Comparison of ENCODE assay signal across 11 cellular contexts in the genomic region with DNA sequence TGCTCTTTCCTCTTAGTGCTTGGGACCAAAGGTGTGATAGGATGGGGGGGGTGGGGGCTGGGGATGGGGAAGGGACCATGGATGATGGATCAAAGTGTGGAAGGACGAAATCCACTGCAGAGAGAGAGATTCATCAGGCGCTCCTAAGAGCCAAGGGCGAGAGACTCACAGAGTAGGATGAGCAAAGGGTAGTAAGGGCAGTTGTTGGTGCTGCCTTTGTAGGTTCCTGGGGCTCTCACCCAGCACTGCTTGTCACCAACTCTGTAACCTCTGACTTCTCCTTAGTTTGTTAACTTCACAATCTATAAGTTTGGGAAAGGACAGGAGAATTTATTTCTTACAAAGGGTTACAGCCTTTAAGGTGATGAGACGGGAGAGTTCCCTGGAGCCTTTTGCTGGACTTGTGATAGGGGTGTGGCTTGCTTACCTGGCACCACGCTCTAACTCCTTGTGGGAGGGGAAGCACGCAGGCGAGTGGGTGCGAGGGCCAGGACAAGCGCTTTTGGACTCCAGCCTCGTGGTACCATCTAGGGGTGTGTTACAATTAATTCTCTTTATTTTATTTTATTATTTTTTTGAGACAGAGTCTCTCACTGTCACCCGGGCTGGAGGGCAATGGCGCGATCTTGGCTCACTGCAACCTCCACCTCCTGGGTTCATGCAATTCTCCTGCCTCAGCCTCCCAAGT. TPM values are rescaled to one million over a fixed set of nuclear protein-coding genes. Genes with fewer than 3 reads are reported as not detected.
DNase-seq lines count a peak whose midpoint lies in the region; ATAC-seq, FAIRE-seq and TF ChIP-seq lines count a peak whose summit lies in the region.
"Had no signal": no experiment of that assay in that cellular context is flagged by ENCODE, and none has a peak within 500 bp of the region (broad histone marks: within the 10 kb centered on the region; RNA-seq: fewer than 3 reads in every experiment).

No MANE protein-coding gene starts in this region.

- DNase-seq in activated T-cell treated with anti-CD3 and anti-CD28 coated beads, Interleukin-2, amount 50 U/mL, for 24 hours, result no peak
- DNase-seq in activated T-cell treated with anti-CD3 and anti-CD28 coated beads, Interleukin-2, amount 50 U/mL, for 1 hour, result no peak
- DNase-seq in GM12878 (ENCODE audit: low read depth, low spot score) (no peak), psoas muscle (peak; percentile 12 to 48), BE2C (no peak)
- DNase-seq: foreskin melanocyte, islet precursor cell had no signal

- in situ Hi-C loops in GM12878 (cut with MboI), result no loop called here

- SMC1A ChIA-PET in GM12878 (lab: Charles Lee; ENCODE audit: uncharacterized antibody, unreplicated experiment), result interaction anchor here (0.7 to 2.6 kb wide), 7 partner anchors 8 to 204 kb away, joined by 3 to 18 read pairs (median 4); no protein-coding TSS in a partner anchor

- no peaks in the 10 kb centered on the region for H3K9me3 Mint-ChIP-seq in activated T-cell treated with anti-CD3 and anti-CD28 coated beads, Interleukin-2, amount 50 U/mL, for 24 hours
- H3K9me3 Mint-ChIP-seq in IgD-negative memory B cell, result no peaks in the 10 kb centered on the region

- TF ChIP-seq EP300 in GM12878 (IDR thresholded peaks at IDR 0.05; ENCODE audit: borderline replicate concordance in 1 of 2, control insufficient read depth in 1 of 2, low read depth in 2 of 2, low read length in 2 of 2), result no peak

- no TSS peak for BruUV-seq in GM12878 (replicated peaks; lab: Mats Ljungman, UMichigan)

- intact Hi-C loops in GM12878 (cut with micrococcal nuclease; ENCODE audit: unreplicated experiment), result loop anchor here (5.0 kb wide), 2 partner anchors 50 to 220 kb away; no protein-coding TSS in a partner anchor
- intact Hi-C loops in psoas muscle (cut with DNase I), result loop anchor here in 1 of 2 donors (5.0 kb wide), 1 partner anchor 60 kb away; the partner anchor contains the start of gene CSTB

- H3K9ac ChIP-seq in GM12878 (ENCODE audit: control insufficient read depth, insufficient read depth, low read length), result no peak overlapping the region

- peak overlapping the region; percentile 53 for H3K4me2 ChIP-seq in GM12878 (ENCODE audit: control insufficient read depth, insufficient read depth)

- TF ChIP-seq POLR2A in GM12878 (IDR thresholded peaks at IDR 0.05; ENCODE audit: low read depth, low read length), result no peak

- peaks cover 23% of the 10 kb centered on the region for H3K36me3 Mint-ChIP-seq in activated T-cell treated with anti-CD3 and anti-CD28 coated beads, Interleukin-2, amount 50 U/mL, for 24 hours (ENCODE audit: low read depth)
- no peaks in the 10 kb centered on the region for H3K36me3 Mint-ChIP-seq in IgD-negative memory B cell

- H3K27ac ChIP-seq in GM12878 (ENCODE audit: control insufficient read depth, insufficient read depth) (no peak overlapping the region), psoas muscle (no peak overlapping the region)

- H3K9me3 ChIP-seq in GM12878 (replicated peaks; ENCODE audit: control insufficient read depth, insufficient read depth, low read length) (no peaks in the 10 kb centered on the region), psoas muscle (no peaks in the 10 kb centered on the region), BE2C (no peaks in the 10 kb centered on the region)

- TF ChIP-seq RAD21 in GM12878 (IDR thresholded peaks at IDR 0.05; ENCODE audit: insufficient read depth, low read depth, low read length), result no peak

- TF ChIP-seq CTCF in GM12878 (IDR thresholded peaks at IDR 0.05 in 2 of 3, conservative IDR thresholded peaks at IDR 0.05 in 1 of 3; ENCODE audit: control insufficient read depth in 2 of 3, extremely low read depth in 1 of 3, insufficient read depth in 1 of 3, low read depth in 3 of 3, low read length in 3 of 3), result no peak
- TF ChIP-seq CTCF in psoas muscle (IDR thresholded peaks at IDR 0.05), result no peak
- TF ChIP-seq CTCF in BE2C (IDR thresholded peaks at IDR 0.05; ENCODE audit: low read depth, low read length), result no peak

- no peaks in the 10 kb centered on the region for H3K27me3 ChIP-seq in GM12878 (replicated peaks in 1 of 2; ENCODE audit: control insufficient read depth in 2 of 2, insufficient read depth in 2 of 2, low read length in 1 of 2)
- H3K27me3 ChIP-seq in psoas muscle (ENCODE audit: insufficient read depth in 3 of 3, low read length in 2 of 3), result no peaks in the 10 kb centered on the region
- no peaks in the 10 kb centered on the region for H3K27me3 ChIP-seq in BE2C

- CTCF ChIA-PET in GM12878 (lab: Yijun Ruan, JAX), result interaction anchor here (0.5 to 3.8 kb wide), 4 partner anchors 9 to 1214 kb away, joined by 3 to 18 read pairs (median 4); no protein-coding TSS in a partner anchor

- peak overlapping the region; percentile 74 for H3K4me3 Mint-ChIP-seq in activated T-cell treated with anti-CD3 and anti-CD28 coated beads, Interleukin-2, amount 50 U/mL, for 24 hours
- peak overlapping the region; percentile 55 to 94 (median 74) for H3K4me3 Mint-ChIP-seq in IgD-negative memory B cell

- H3K79me2 ChIP-seq in GM12878 (ENCODE audit: control insufficient read depth, insufficient read depth, low read length), result peaks cover 32% of the 10 kb centered on the region

- H2AFZ ChIP-seq in GM12878 (ENCODE audit: control insufficient read depth, low read depth, low read length), result no peak overlapping the region

- H3K4me1 ChIP-seq in GM12878 (ENCODE audit: control insufficient read depth, insufficient read depth, low read length) (peaks cover 43% of the 10 kb centered on the region), psoas muscle (peaks cover 23% of the 10 kb centered on the region), BE2C (no peaks in the 10 kb centered on the region)

- WGBS in GM12878 (ENCODE audit: insufficient coverage, insufficient replicate concordance, low lambda C conversion rate, missing lambda C conversion rate), result 51% methylated on average over 13 of the region's 13 CpGs
- WGBS in psoas muscle, 3 donors, result 85 to 86% (median 85%) methylated on average over 13 of the region's 13 CpGs

- H4K20me1 ChIP-seq in GM12878 (ENCODE audit: control insufficient read depth, insufficient read depth), result peaks cover 11% of the 10 kb centered on the region

- ATAC-seq in GM12878, result peak; percentile 28
- ATAC-seq in psoas muscle, result no peak
- no peak for ATAC-seq in GM21381 (IDR thresholded peaks at IDR 0.05; ENCODE audit: unreplicated experiment)
- ATAC-seq in GM18498 (IDR thresholded peaks at IDR 0.05; ENCODE audit: unreplicated experiment), result no peak
- ATAC-seq: Right ventricle myocardium inferior had no signal

- POLR2A ChIA-PET in GM12878 (lab: Charles Lee), result interaction anchor here (1.0 to 1.1 kb wide), 2 partner anchors 10 to 11 kb away, joined by 4 to 8 read pairs; no protein-coding TSS in a partner anchor

- no peaks in the 10 kb centered on the region for H3K36me3 ChIP-seq in GM12878 (ENCODE audit: control insufficient read depth in 2 of 2, insufficient read depth in 2 of 2, low read length in 1 of 2)
- H3K36me3 ChIP-seq in psoas muscle (ENCODE audit: insufficient read depth in 1 of 2, low read depth in 1 of 2), result no peaks in the 10 kb centered on the region
- H3K36me3 ChIP-seq in BE2C, result no peaks in the 10 kb centered on the region

- FAIRE-seq in GM12878 (lab: Jason Lieb, UNC), result peak; percentile 31

- H3K4me3 ChIP-seq in GM12878 (no peak overlapping the region), psoas muscle (no peak overlapping the region), BE2C (ENCODE audit: low read depth, low read length) (no peak overlapping the region)

- peaks cover 28% of the 10 kb centered on the region for H3K4me1 Mint-ChIP-seq in activated T-cell treated with anti-CD3 and anti-CD28 coated beads, Interleukin-2, amount 50 U/mL, for 24 hours (ENCODE audit: low read depth)
- peaks cover 11 to 27% (median 15%) of the 10 kb centered on the region in 3 donors for H3K4me1 Mint-ChIP-seq in IgD-negative memory B cell

- peaks cover 4% of the 10 kb centered on the region for H3K27me3 Mint-ChIP-seq in activated T-cell treated with anti-CD3 and anti-CD28 coated beads, Interleukin-2, amount 50 U/mL, for 24 hours
- peaks cover 22% of the 10 kb centered on the region for H3K27me3 Mint-ChIP-seq in IgD-negative memory B cell

- H3K27ac Mint-ChIP-seq in activated T-cell treated with anti-CD3 and anti-CD28 coated beads, Interleukin-2, amount 50 U/mL, for 24 hours, result no peak overlapping the region
- peak overlapping the region in 2 of 3 donors; percentile 76 to 84 for H3K27ac Mint-ChIP-seq in IgD-negative memory B cell

- RAD21 ChIA-PET in GM12878 (lab: Charles Lee; ENCODE audit: unreplicated experiment), result interaction anchor here (1.0 to 1.9 kb wide), 7 partner anchors 8 to 743 kb away, joined by 3 to 16 read pairs (median 4); partner anchors contain the start of gene PKNOX1

RNA-seq across cellular contexts. Expression of gene PDXK, which starts 1.6 kb away (rescaled TPM):
- polyA plus RNA-seq in IgD-negative memory B cell (35.5 TPM), GM12878 (2011; rRNA removed) (103 and 141 TPM in 2 replicates), GM12878 (2014; fragmentation: Illumina TruSeq; extraction: Trizol) (24.3 and 53.1 TPM in 2 replicates), GM12878 (2014; fragmentation: Nextera tagmentation; extraction: Ambion mirVana) (10 to 100 TPM in 1 of 2 experiments, 1 to 10 TPM in 1; 3.7 to 11.4 TPM), GM12878 (2014; rRNA removed) (66.9 and 83.4 TPM in 2 replicates), GM12878 (2016; fragmentation: Nextera tagmentation; extraction: Ambion mirVana) (10 to 100 TPM; 82.1 to 96.8 TPM), psoas muscle (10 to 100 TPM; 17.2 to 96.5 (median 20.2) TPM)
- total RNA-seq in GM12878 (2013; cell fraction: nucleolus; rRNA removed), result 96.3 and 106 TPM in 2 replicates
- total RNA-seq in GM12878 (2014; rRNA removed) (45.0 and 59.7 TPM in 2 replicates), GM12878 (2014; rRNA removed; fragmentation: Illumina TruSeq; extraction: Trizol) (41.3 and 45.8 TPM in 2 replicates), GM12878 (2021) (107 and 111 TPM in 2 replicates), psoas muscle (10 to 100 TPM; 28.8 to 43.2 (median 38.5) TPM)
- polyA plus RNA-seq in GM12878 (2011; ENCODE audit: low read depth), result 45.1 TPM
- 143 and 158 TPM in 2 replicates for polyA plus RNA-seq in GM12878 (2011; cell fraction: cytosol; rRNA removed)
- 133 and 137 TPM in 2 replicates for polyA plus RNA-seq in GM12878 (2011; cell fraction: nucleus; rRNA removed)
- 65.0 and 92.7 TPM in 2 replicates for polyA plus RNA-seq in GM12878 (2012)
- polyA minus RNA-seq in GM12878 (2011; rRNA and poly(A)+ RNA removed), result 159 and 187 TPM in 2 replicates
- polyA minus RNA-seq in GM12878 (2011; cell fraction: cytosol; rRNA and poly(A)+ RNA removed), result 38.8 and 43.0 TPM in 2 replicates
- polyA minus RNA-seq in GM12878 (2011; cell fraction: nucleus; rRNA and poly(A)+ RNA removed), result 19.3 and 36.7 TPM in 2 replicates
- 49.5 TPM for polyA plus RNA-seq in BE2C (2012; ENCODE audit: insufficient read depth, insufficient read length, low read depth)

RNA-seq across cellular contexts. Expression of gene RRP1B, which starts 58.0 kb away (rescaled TPM):
- 24.3 TPM for polyA plus RNA-seq in IgD-negative memory B cell
- total RNA-seq in GM12878 (2013; cell fraction: nucleolus; rRNA removed), result 21.9 and 26.3 TPM in 2 replicates
- 38.1 and 41.9 TPM in 2 replicates for total RNA-seq in GM12878 (2014; rRNA removed)
- total RNA-seq in GM12878 (2014; rRNA removed; fragmentation: Illumina TruSeq; extraction: Trizol), result 32.5 and 36.3 TPM in 2 replicates
- total RNA-seq in GM12878 (2021), result 52.8 and 57.4 TPM in 2 replicates
- polyA plus RNA-seq in GM12878 (2011; ENCODE audit: low read depth), result 9.6 TPM
- polyA plus RNA-seq in GM12878 (2011; rRNA removed), result 15.7 and 19.3 TPM in 2 replicates
- 14.4 and 15.0 TPM in 2 replicates for polyA plus RNA-seq in GM12878 (2011; cell fraction: cytosol; rRNA removed)
- 18.0 and 25.0 TPM in 2 replicates for polyA plus RNA-seq in GM12878 (2011; cell fraction: nucleus; rRNA removed)
- 17.1 and 18.2 TPM in 2 replicates for polyA plus RNA-seq in GM12878 (2012)
- polyA plus RNA-seq in GM12878 (2014; fragmentation: Illumina TruSeq; extraction: Trizol), result 35.7 and 39.9 TPM in 2 replicates
- 1 to 10 TPM; 8.1 to 9.7 TPM for polyA plus RNA-seq in GM12878 (2014; fragmentation: Nextera tagmentation; extraction: Ambion mirVana)
- 33.7 and 35.0 TPM in 2 replicates for polyA plus RNA-seq in GM12878 (2014; rRNA removed)
- polyA plus RNA-seq in GM12878 (2016; fragmentation: Nextera tagmentation; extraction: Ambion mirVana), result 10 to 100 TPM; 45.0 to 47.0 TPM
- polyA minus RNA-seq in GM12878 (2011; rRNA and poly(A)+ RNA removed), result 18.6 and 20.1 TPM in 2 replicates
- polyA minus RNA-seq in GM12878 (2011; cell fraction: cytosol; rRNA and poly(A)+ RNA removed), result 10.2 and 14.6 TPM in 2 replicates
- 5.7 and 11.2 TPM in 2 replicates for polyA minus RNA-seq in GM12878 (2011; cell fraction: nucleus; rRNA and poly(A)+ RNA removed)
- total RNA-seq in psoas muscle, result 10 to 100 TPM; 14.4 to 21.6 (median 18.1) TPM
- polyA plus RNA-seq in psoas muscle, result 10 to 100 TPM in 2 of 3 donors, 1 to 10 TPM in 1; 6.0 to 21.2 (median 20.2) TPM
- polyA plus RNA-seq in BE2C (2012; ENCODE audit: insufficient read depth, insufficient read length, low read depth), result 28.6 TPM

RNA-seq across cellular contexts. Expression of gene HSF2BP, which starts 58.0 kb away (rescaled TPM):
- polyA plus RNA-seq in IgD-negative memory B cell, result 0.11 TPM
- total RNA-seq in GM12878 (2013; cell fraction: nucleolus; rRNA removed), result 2.1 and 2.7 TPM in 2 replicates
- total RNA-seq in GM12878 (2014; rRNA removed), result 0.33 and 0.45 TPM in 2 replicates
- total RNA-seq in GM12878 (2014; rRNA removed; fragmentation: Illumina TruSeq; extraction: Trizol), result 0.32 and 0.45 TPM in 2 replicates
- 0.38 and 0.48 TPM in 2 replicates for total RNA-seq in GM12878 (2021)
- polyA plus RNA-seq in GM12878 (2011; ENCODE audit: low read depth), result 0.17 TPM
- polyA plus RNA-seq in GM12878 (2011; rRNA removed), result 0.20 and 0.26 TPM in 2 replicates
- polyA plus RNA-seq in GM12878 (2011; cell fraction: cytosol; rRNA removed), result 0.15 and 0.21 TPM in 2 replicates
- 0.06 and 0.10 TPM in 2 replicates for polyA plus RNA-seq in GM12878 (2011; cell fraction: nucleus; rRNA removed)
- 0.25 and 0.49 TPM in 2 replicates for polyA plus RNA-seq in GM12878 (2012)
- polyA plus RNA-seq in GM12878 (2014; fragmentation: Illumina TruSeq; extraction: Trizol), result 0.21 TPM in 1 of 2 replicates, not detected in the other
- polyA plus RNA-seq in GM12878 (2014; fragmentation: Nextera tagmentation; extraction: Ambion mirVana), result under 1 TPM; 0.07 to 0.19 TPM
- 0.53 and 0.81 TPM in 2 replicates for polyA plus RNA-seq in GM12878 (2014; rRNA removed)
- polyA plus RNA-seq in GM12878 (2016; fragmentation: Nextera tagmentation; extraction: Ambion mirVana), result under 1 TPM; 0.32 to 0.53 TPM
- polyA minus RNA-seq in GM12878 (2011; rRNA and poly(A)+ RNA removed), result 0.10 TPM in 1 of 2 replicates, not detected in the other
- not detected in 2 replicates for polyA minus RNA-seq in GM12878 (2011; cell fraction: cytosol; rRNA and poly(A)+ RNA removed)
- polyA minus RNA-seq in GM12878 (2011; cell fraction: nucleus; rRNA and poly(A)+ RNA removed), result 0.38 TPM in 1 of 2 replicates, not detected in the other
- under 1 TPM in 3 of 4 donors, not detected in 1; 0.16 to 0.23 (median 0.19) TPM for total RNA-seq in psoas muscle
- 1 to 10 TPM in 1 of 3 donors, under 1 TPM in 2; 0.32 to 1.7 (median 0.35) TPM for polyA plus RNA-seq in psoas muscle
- polyA plus RNA-seq in BE2C (2012; ENCODE audit: insufficient read depth, insufficient read length, low read depth), result 2.0 TPM
- total RNA-seq: Right ventricle myocardium inferior had no signal

RNA-seq across cellular contexts. Expression of gene CSTB, which starts 58.8 kb away (rescaled TPM):
- polyA plus RNA-seq in IgD-negative memory B cell (66.2 TPM), GM12878 (2011; rRNA removed) (43.3 and 45.6 TPM in 2 replicates), GM12878 (2014; fragmentation: Illumina TruSeq; extraction: Trizol) (30.1 and 53.5 TPM in 2 replicates), GM12878 (2014; fragmentation: Nextera tagmentation; extraction: Ambion mirVana) (10 to 100 TPM; 12.5 to 20.2 TPM), GM12878 (2014; rRNA removed) (51.8 and 68.2 TPM in 2 replicates), GM12878 (2016; fragmentation: Nextera tagmentation; extraction: Ambion mirVana) (10 to 100 TPM; 82.3 to 82.7 TPM), psoas muscle (10 to 100 TPM; 16.7 to 35.2 (median 25.2) TPM)
- total RNA-seq in GM12878 (2013; cell fraction: nucleolus; rRNA removed), result 9.7 and 10.0 TPM in 2 replicates
- total RNA-seq in GM12878 (2014; rRNA removed) (18.6 and 25.9 TPM in 2 replicates), GM12878 (2014; rRNA removed; fragmentation: Illumina TruSeq; extraction: Trizol) (20.4 and 20.6 TPM in 2 replicates), GM12878 (2021) (38.3 and 39.5 TPM in 2 replicates), psoas muscle (10 to 100 TPM; 16.0 to 24.8 (median 20.7) TPM)
- 42.8 TPM for polyA plus RNA-seq in GM12878 (2011; ENCODE audit: low read depth)
- 75.9 and 87.5 TPM in 2 replicates for polyA plus RNA-seq in GM12878 (2011; cell fraction: cytosol; rRNA removed)
- 33.9 and 42.2 TPM in 2 replicates for polyA plus RNA-seq in GM12878 (2011; cell fraction: nucleus; rRNA removed)
- polyA plus RNA-seq in GM12878 (2012), result 56.7 and 57.9 TPM in 2 replicates
- polyA minus RNA-seq in GM12878 (2011; rRNA and poly(A)+ RNA removed), result 31.5 and 36.7 TPM in 2 replicates
- 7.4 and 11.2 TPM in 2 replicates for polyA minus RNA-seq in GM12878 (2011; cell fraction: cytosol; rRNA and poly(A)+ RNA removed)
- polyA minus RNA-seq in GM12878 (2011; cell fraction: nucleus; rRNA and poly(A)+ RNA removed), result 9.4 and 9.8 TPM in 2 replicates
- polyA plus RNA-seq in BE2C (2012; ENCODE audit: insufficient read depth, insufficient read length, low read depth), result 64.1 TPM

Comparison
In these comparisons a context has a peak if more than half of its experiments do, and no peak if none do; other contexts are left out.
1. DNase-seq: peak in psoas muscle (2 of 2); none in activated T-cell treated with anti-CD3 and anti-CD28 coated beads, Interleukin-2, amount 50 U/mL, for 24 hours (single experiment), activated T-cell treated with anti-CD3 and anti-CD28 coated beads, Interleukin-2, amount 50 U/mL, for 1 hour (single experiment), GM12878 (single experiment) and BE2C (single experiment).